23 cellular contexts compared by ENCODE assay signal in the genomic region with DNA sequence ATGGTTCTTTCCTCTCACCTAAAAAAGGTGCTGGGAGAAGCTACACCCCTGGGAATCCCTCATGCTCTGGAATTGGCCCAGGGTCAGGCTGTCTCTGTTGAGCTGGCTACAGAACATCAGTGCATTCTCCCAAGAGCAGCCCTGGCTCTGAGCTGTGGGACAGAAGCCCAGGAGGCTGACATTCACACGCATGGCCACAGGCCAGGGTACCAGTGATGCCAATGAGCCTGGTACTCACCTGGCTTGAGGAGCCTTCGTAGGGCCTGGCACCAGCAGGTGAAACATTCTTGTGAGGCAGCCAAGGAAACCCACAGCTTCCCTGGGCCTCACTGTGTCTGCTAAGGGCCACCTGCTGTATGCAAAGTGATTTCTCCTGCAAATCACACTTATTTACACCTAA.
"Had no signal": no experiment of that assay in that cellular context is flagged by ENCODE, and none has a peak within 500 bp of the region (broad histone marks: within the 10 kb centered on the region; RNA-seq: fewer than 3 reads in every experiment).

No MANE protein-coding gene starts in this region.

- H3K9me3 Mint-ChIP-seq: activated CD4-positive, alpha-beta T cell treated with anti-CD3 and anti-CD28 coated beads, Interleukin-2, amount 10 ng/mL, durations not matched to agents 7 days and 5 days; activated naive CD4-positive, alpha-beta T cell treated with anti-CD3 and anti-CD28 coated beads for 36 hours; activated T-cell treated with anti-CD3 and anti-CD28 coated beads, Interleukin-2, amount 50 U/mL, for 24 hours; activated T-helper 2 cell treated with anti-CD3 and anti-CD28 coated beads, Interferon-gamma antibody, Interleukin-2, Interleukin-4, amounts not matched to agents 10 μg/mL and 5 μg/mL and 100 μg/mL, durations not matched to agents 14 hours and 24 hours and 36 hours; memory B cell; naive thymus-derived CD8-positive, alpha-beta T cell; T-cell had no signal

- ATAC-seq: activated CD8-positive, alpha-beta T cell treated with anti-CD3 and anti-CD28 coated beads, Interleukin-2, amount 10 ng/mL, durations not matched to agents 7 days and 5 days; body of pancreas; mucosa of descending colon; naive thymus-derived CD8-positive, alpha-beta T cell; right lobe of liver; SK-N-SH treated with all-trans-retinoic acid at 6 μM for 48 hours; T-cell had no signal

- H3K4me3 ChIP-seq: body of pancreas, esophagus squamous epithelium, hepatocyte, mucosa of descending colon, ovary, right lobe of liver, stomach had no signal

- H3K27ac ChIP-seq: body of pancreas, esophagus squamous epithelium, hepatocyte, ovary, right lobe of liver, stomach had no signal

- H3K79me2 ChIP-seq: hepatocyte had no signal

- H3K36me3 ChIP-seq: esophagus squamous epithelium, ovary, right lobe of liver, stomach had no signal

- H3K27ac Mint-ChIP-seq: activated CD4-positive, alpha-beta T cell treated with anti-CD3 and anti-CD28 coated beads, Interleukin-2, amount 10 ng/mL, durations not matched to agents 7 days and 5 days; activated CD8-positive, alpha-beta T cell treated with anti-CD3 and anti-CD28 coated beads, Interleukin-2, amount 10 ng/mL, durations not matched to agents 7 days and 5 days; activated naive CD4-positive, alpha-beta T cell treated with anti-CD3 and anti-CD28 coated beads for 36 hours; activated T-cell treated with anti-CD3 and anti-CD28 coated beads, Interleukin-2, amount 50 U/mL, for 24 hours; activated T-helper 2 cell treated with anti-CD3 and anti-CD28 coated beads, Interferon-gamma antibody, Interleukin-2, Interleukin-4, amounts not matched to agents 10 μg/mL and 5 μg/mL and 100 μg/mL, durations not matched to agents 14 hours and 24 hours and 36 hours; memory B cell; naive thymus-derived CD8-positive, alpha-beta T cell; T-cell; type B pancreatic cell had no signal

- H3K9me3 ChIP-seq: body of pancreas, esophagus squamous epithelium, mucosa of descending colon, ovary, right lobe of liver, stomach had no signal

- H2AFZ ChIP-seq: hepatocyte had no signal

- H3K4me3 Mint-ChIP-seq: activated CD4-positive, alpha-beta T cell treated with anti-CD3 and anti-CD28 coated beads, Interleukin-2, amount 10 ng/mL, durations not matched to agents 7 days and 5 days; activated CD8-positive, alpha-beta T cell treated with anti-CD3 and anti-CD28 coated beads, Interleukin-2, amount 10 ng/mL, durations not matched to agents 7 days and 5 days; activated naive CD4-positive, alpha-beta T cell treated with anti-CD3 and anti-CD28 coated beads for 36 hours; activated T-cell treated with anti-CD3 and anti-CD28 coated beads, Interleukin-2, amount 50 U/mL, for 24 hours; memory B cell; naive thymus-derived CD8-positive, alpha-beta T cell; T-cell; type B pancreatic cell had no signal

- H3K36me3 Mint-ChIP-seq: memory B cell; naive thymus-derived CD8-positive, alpha-beta T cell; T-cell; type B pancreatic cell had no signal

- DNase-seq: activated CD4-positive, alpha-beta T cell treated with anti-CD3 and anti-CD28 coated beads, Interleukin-2, amount 10 ng/mL, durations not matched to agents 7 days and 5 days; activated CD8-positive, alpha-beta T cell treated with anti-CD3 and anti-CD28 coated beads, Interleukin-2, amount 10 ng/mL, durations not matched to agents 7 days and 5 days; activated naive CD4-positive, alpha-beta T cell treated with anti-CD3 and anti-CD28 coated beads for 36 hours; activated T-cell treated with anti-CD3 and anti-CD28 coated beads, Interleukin-2, amount 50 U/mL, for 24 hours; central memory CD4-positive, alpha-beta T cell; effector CD4-positive, alpha-beta T cell; esophagus squamous epithelium; mucosa of descending colon; naive thymus-derived CD8-positive, alpha-beta T cell; ovary; right lobe of liver; small intestine; stimulated activated CD4-positive, alpha-beta T cell treated with anti-CD3 and anti-CD28 coated beads, Interleukin-15, amount 100 ng/mL, for 24 hours; stimulated activated CD4-positive, alpha-beta T cell treated with anti-CD3 and anti-CD28 coated beads, Interleukin-2, amount 100 ng/mL, for 48 hours; stomach; T-cell; T-helper 9 cell had no signal

- H3K4me2 ChIP-seq: hepatocyte had no signal

- H3K4me1 Mint-ChIP-seq: activated CD4-positive, alpha-beta T cell treated with anti-CD3 and anti-CD28 coated beads, Interleukin-2, amount 10 ng/mL, durations not matched to agents 7 days and 5 days; memory B cell; naive thymus-derived CD8-positive, alpha-beta T cell; T-cell had no signal

- H3K4me1 ChIP-seq: body of pancreas, right lobe of liver, stomach had no signal

- H3K27me3 ChIP-seq: body of pancreas, ovary, right lobe of liver had no signal
